In the genomic region with DNA sequence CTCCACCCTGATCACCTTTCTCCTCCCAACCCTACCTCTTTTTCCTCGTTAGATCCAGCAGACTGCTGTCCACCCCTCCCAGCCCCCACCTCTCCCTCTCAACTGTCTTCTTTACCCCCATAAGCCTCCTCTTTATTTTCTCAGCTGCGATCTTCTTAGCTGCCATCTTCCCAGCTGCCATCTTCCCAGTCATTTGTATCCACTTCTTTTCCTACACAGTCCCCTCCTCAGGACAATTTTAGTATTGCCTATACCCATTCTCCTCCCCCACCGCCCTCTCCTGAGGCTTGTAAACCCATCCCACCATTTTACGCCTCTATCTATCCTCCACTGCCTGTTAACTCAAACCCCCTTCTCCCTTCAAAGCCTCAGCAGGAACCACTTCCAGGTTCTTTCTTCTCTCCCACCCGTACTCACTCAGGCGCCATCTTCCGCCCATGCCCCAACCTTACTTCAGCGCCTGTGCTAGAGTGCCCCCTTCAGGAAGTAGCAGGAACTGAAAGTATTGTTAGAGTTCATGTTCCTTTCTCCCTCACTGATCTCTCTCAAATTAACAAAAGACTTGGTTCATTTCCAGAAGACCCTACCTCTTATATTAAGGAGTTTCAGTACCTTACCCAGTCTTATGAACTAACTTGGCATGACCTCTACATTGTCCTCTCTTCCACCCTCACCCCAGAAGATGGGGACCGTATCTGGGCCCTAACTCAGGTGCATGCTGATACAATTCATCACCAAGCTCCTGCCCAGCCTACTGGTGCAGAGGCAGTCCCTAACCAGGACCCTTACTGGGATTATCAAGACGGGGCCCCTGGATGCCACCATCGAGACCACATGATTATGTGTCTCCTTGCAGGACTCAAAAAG, we compare ENCODE assay signal across 9 cellular contexts.
DNase-seq lines count a peak whose midpoint lies in the region; ATAC-seq, FAIRE-seq and TF ChIP-seq lines count a peak whose summit lies in the region.
"Had no signal": no experiment of that assay in that cellular context is flagged by ENCODE, and none has a peak within 500 bp of the region (broad histone marks: within the 10 kb centered on the region; RNA-seq: fewer than 3 reads in every experiment).

No MANE protein-coding gene starts in this region.

- H3K79me1 ChIP-seq in H1 (ENCODE audit: low read depth, low read length): no peaks in the 10 kb centered on the region

- no peak overlapping the region for H3K4me2 ChIP-seq in H1 (ENCODE audit: insufficient read depth in 1 of 2, low read depth in 2 of 2, low read length in 2 of 2)

- TF ChIP-seq EP300 in H1 (IDR thresholded peaks at IDR 0.05; ENCODE audit: borderline replicate concordance in 1 of 2, low read depth in 2 of 2, low read length in 2 of 2): no peak

- no peak overlapping the region for H3K23ac ChIP-seq in H1 (ENCODE audit: insufficient read length)

- H3K27ac ChIP-seq in breast epithelium (no peak overlapping the region), H1 (ENCODE audit: low read depth, low read length) (no peak overlapping the region), Peyer's patch (no peak overlapping the region)
- H3K27ac ChIP-seq: pancreas had no signal

- H3K4ac ChIP-seq in H1 (replicated peaks; ENCODE audit: insufficient read length, low read depth, low read length): no peak overlapping the region

- H2BK15ac ChIP-seq in H1 (ENCODE audit: low read length): no peak overlapping the region

- H3K27me3 Mint-ChIP-seq in MCF 10A (ENCODE audit: insufficient read depth, unreplicated experiment): no peaks in the 10 kb centered on the region
- H3K27me3 Mint-ChIP-seq in stimulated activated naive CD8-positive, alpha-beta T cell treated with anti-CD3 and anti-CD28 coated beads, Interleukin-15, Interleukin-2, amounts not matched to agents 100 ng/mL and 50 ng/mL, for 24 hours: no peaks in the 10 kb centered on the region

- H3K27me3 ChIP-seq in breast epithelium (no peaks in the 10 kb centered on the region), H1 (replicated peaks in 1 of 4; ENCODE audit: control insufficient read depth in 3 of 4, extremely low read depth in 1 of 4, insufficient read depth in 3 of 4, low read length in 3 of 4) (no peaks in the 10 kb centered on the region), Peyer's patch (no peaks in the 10 kb centered on the region)
- H3K27me3 ChIP-seq: pancreas had no signal

- no peaks in the 10 kb centered on the region for H3K79me2 ChIP-seq in H1 (ENCODE audit: control insufficient read depth in 1 of 2, insufficient read depth in 2 of 2, low read length in 2 of 2)

- no peak overlapping the region for H3K56ac ChIP-seq in H1 (replicated peaks; ENCODE audit: insufficient read length, low read depth, low read length)

- H4K8ac ChIP-seq in H1 (ENCODE audit: extremely low read depth, insufficient read depth, low read length): no peak overlapping the region

- H2BK12ac ChIP-seq in H1 (ENCODE audit: low read depth, low read length): 0 out of 2 replicates have a peak overlapping the region, but pooled peaks have one; percentile 27

- 71% methylated on average over 10 of the region's 11 CpGs; no CpG with 5 or more reads in 1 of the 2 experiments for WGBS in H1 (ENCODE audit: extremely low coverage in 1 of 2, insufficient coverage in 1 of 2, insufficient read length in 1 of 2, insufficient replicate concordance in 2 of 2, low coverage in 1 of 2, low lambda C conversion rate in 2 of 2, missing lambda C conversion rate in 1 of 2), 2 experiments

- H3K9me3 ChIP-seq in breast epithelium (peaks cover 14 to 19% of the 10 kb centered on the region in 2 donors), H1 (ENCODE audit: insufficient read depth in 2 of 2, low read depth in 1 of 2, low read length in 1 of 2) (peaks cover 24 to 31% of the 10 kb centered on the region in 2 experiments), Peyer's patch (peaks cover 0 to 10% (median 0%) of the 10 kb centered on the region in 4 donors)
- H3K9me3 ChIP-seq: pancreas had no signal

- H2BK20ac ChIP-seq in H1 (ENCODE audit: low read length): no peak overlapping the region

- no peaks in the 10 kb centered on the region for H3K36me3 ChIP-seq in breast epithelium
- no peaks in the 10 kb centered on the region; a peak in 1 of 8 replicates for H3K36me3 ChIP-seq in H1 (ENCODE audit: control insufficient read depth in 2 of 4, insufficient read depth in 4 of 4, low read length in 3 of 4)
- H3K36me3 ChIP-seq in Peyer's patch: no peaks in the 10 kb centered on the region
- H3K36me3 ChIP-seq: pancreas had no signal

- TF ChIP-seq CTCF in MCF 10A (IDR thresholded peaks at IDR 0.05; ENCODE audit: unreplicated experiment) (peak; percentile 51), breast epithelium (IDR thresholded peaks at IDR 0.05) (no peak), H1 (IDR thresholded peaks at IDR 0.05; ENCODE audit: control extremely low read depth in 1 of 3, insufficient read depth in 1 of 3, low read depth in 1 of 3, low read length in 3 of 3) (peak; percentile 53 to 80 (median 67)), Peyer's patch (IDR thresholded peaks at IDR 0.05) (peak in 1 of 6 experiments; percentile 15)

- POLR2A ChIA-PET in MCF 10A (lab: Yijun Ruan, JAX): no interaction called here
- POLR2A ChIA-PET in H1 (lab: Charles Lee; ENCODE audit: partially characterized antibody): no interaction called here

- peak; percentile 81 to 84 for TF ChIP-seq RAD21 in H1 (IDR thresholded peaks at IDR 0.05 in 1 of 2, conservative IDR thresholded peaks at IDR 0.05 in 1 of 2; ENCODE audit: low read depth in 2 of 2, low read length in 2 of 2)

- no peaks in the 10 kb centered on the region for H3K36me3 Mint-ChIP-seq in MCF 10A (ENCODE audit: insufficient read depth, unreplicated experiment)
- H3K36me3 Mint-ChIP-seq in stimulated activated naive CD8-positive, alpha-beta T cell treated with anti-CD3 and anti-CD28 coated beads, Interleukin-15, Interleukin-2, amounts not matched to agents 100 ng/mL and 50 ng/mL, for 24 hours (ENCODE audit: low read depth): no peaks in the 10 kb centered on the region

- DNase-seq in MCF 10A (ENCODE audit: unreplicated experiment) (peak; percentile 62), breast epithelium (ENCODE audit: low spot score in 2 of 2) (no peak), NCI-H146 treated with DMSO at 0.1 percent for 48 hours (lab: John Stamatoyannopoulos, UW; ENCODE audit: unreplicated experiment) (peak; percentile 12), H1 (ENCODE audit: low read depth in 1 of 2, low spot score in 2 of 2) (peak; percentile 9 to 79), sciatic nerve (ENCODE audit: low spot score) (no peak), Peyer's patch (no peak), activated gamma-delta T cell (lab: John Stamatoyannopoulos, UW) (no peak)
- DNase-seq: pancreas had no signal

- H3K9ac ChIP-seq in H1 (replicated peaks in 1 of 4; ENCODE audit: extremely low read depth in 1 of 4, low read depth in 3 of 4, low read length in 3 of 4): no peak overlapping the region

- H3K23me2 ChIP-seq in H1 (ENCODE audit: low read depth, low read length): no peaks in the 10 kb centered on the region

- no peak for FAIRE-seq in H1 (lab: Jason Lieb, UNC)
- FAIRE-seq: pancreas had no signal

- H2AFZ ChIP-seq in H1 (ENCODE audit: low read length): peak overlapping the region; percentile 100

- H3K4me3 Mint-ChIP-seq in MCF 10A (ENCODE audit: unreplicated experiment): no peak overlapping the region
- H3K4me3 Mint-ChIP-seq in stimulated activated naive CD8-positive, alpha-beta T cell treated with anti-CD3 and anti-CD28 coated beads, Interleukin-15, Interleukin-2, amounts not matched to agents 100 ng/mL and 50 ng/mL, for 24 hours: no peak overlapping the region

- no peak overlapping the region for H4K5ac ChIP-seq in H1 (ENCODE audit: insufficient read length, low read depth, low read length)

- TF ChIP-seq POLR2A in breast epithelium (IDR thresholded peaks at IDR 0.05) (no peak), H1 (IDR thresholded peaks at IDR 0.05; ENCODE audit: control extremely low read depth in 1 of 2, low read depth in 2 of 2, low read length in 2 of 2) (no peak), Peyer's patch (IDR thresholded peaks at IDR 0.05) (no peak)

- H3K4me3 ChIP-seq in breast epithelium (no peak overlapping the region), H1 (ENCODE audit: extremely low read depth in 1 of 4, insufficient read depth in 2 of 4, low read depth in 3 of 4, low read length in 4 of 4) (no peak overlapping the region), Peyer's patch (no peak overlapping the region)
- H3K4me3 ChIP-seq: pancreas had no signal

- H4K20me1 ChIP-seq in H1 (replicated peaks in 1 of 2; ENCODE audit: control insufficient read depth in 1 of 2, insufficient read depth in 2 of 2, low read length in 2 of 2): no peaks in the 10 kb centered on the region

- ATAC-seq in sciatic nerve: no peak
- ATAC-seq: pancreas had no signal

- H3K4me1 Mint-ChIP-seq in MCF 10A (ENCODE audit: insufficient read depth, unreplicated experiment): peaks cover 6% of the 10 kb centered on the region
- no peaks in the 10 kb centered on the region for H3K4me1 Mint-ChIP-seq in stimulated activated naive CD8-positive, alpha-beta T cell treated with anti-CD3 and anti-CD28 coated beads, Interleukin-15, Interleukin-2, amounts not matched to agents 100 ng/mL and 50 ng/mL, for 24 hours (ENCODE audit: low read depth)

- H3K18ac ChIP-seq in H1 (ENCODE audit: extremely low read depth, low read length): no peak overlapping the region; the same call in 1 of the 2 replicates

- H3K27ac Mint-ChIP-seq in MCF 10A (ENCODE audit: low read depth, unreplicated experiment): no peak overlapping the region
- H3K27ac Mint-ChIP-seq in stimulated activated naive CD8-positive, alpha-beta T cell treated with anti-CD3 and anti-CD28 coated beads, Interleukin-15, Interleukin-2, amounts not matched to agents 100 ng/mL and 50 ng/mL, for 24 hours: peak overlapping the region; percentile 23

- no peak overlapping the region for H4K91ac ChIP-seq in H1 (replicated peaks; ENCODE audit: insufficient read length, low read length)

- no peaks in the 10 kb centered on the region for H3K4me1 ChIP-seq in breast epithelium
- no peaks in the 10 kb centered on the region for H3K4me1 ChIP-seq in H1 (replicated peaks in 1 of 4; ENCODE audit: control insufficient read depth in 3 of 4, insufficient read depth in 4 of 4, low read length in 3 of 4)
- no peaks in the 10 kb centered on the region for H3K4me1 ChIP-seq in Peyer's patch
- H3K4me1 ChIP-seq: pancreas had no signal

- H2BK5ac ChIP-seq in H1 (ENCODE audit: low read depth, low read length): no peak overlapping the region

- H2AK5ac ChIP-seq in H1 (ENCODE audit: low read depth, low read length): no peak overlapping the region

- BruUV-seq in MCF 10A (replicated peaks; lab: Mats Ljungman, UMichigan): no TSS peak

- peaks cover 7% of the 10 kb centered on the region for H3K9me3 Mint-ChIP-seq in MCF 10A (ENCODE audit: unreplicated experiment)
- H3K9me3 Mint-ChIP-seq in stimulated activated naive CD8-positive, alpha-beta T cell treated with anti-CD3 and anti-CD28 coated beads, Interleukin-15, Interleukin-2, amounts not matched to agents 100 ng/mL and 50 ng/mL, for 24 hours: peaks cover 19% of the 10 kb centered on the region

- intact Hi-C loops in MCF 10A (cut with micrococcal nuclease) (loop anchor here (1.0 kb wide), 1 partner anchor 64 kb away; no protein-coding TSS in a partner anchor), breast epithelium (cut with DNase I; ENCODE audit: low total_unique reads) (no loop called here), sciatic nerve (cut with DNase I) (no loop called here)

- H3K14ac ChIP-seq in H1 (ENCODE audit: insufficient read length): no peak overlapping the region

- CTCF ChIA-PET in MCF 10A (lab: Yijun Ruan, JAX) (interaction anchor here (0.6 kb wide), 1 partner anchor 150 kb away, joined by 3 read pairs; no protein-coding TSS in a partner anchor), H1 (lab: Charles Lee; ENCODE audit: partially characterized antibody) (interaction anchor here (0.6 to 4.4 kb wide), 15 partner anchors 9 to 1194 kb away, joined by 3 to 36 read pairs (median 3); no protein-coding TSS in a partner anchor)

- no peak overlapping the region for H2BK120ac ChIP-seq in H1 (replicated peaks; ENCODE audit: low read depth, low read length)

Comparison
In these comparisons a context has a peak if more than half of its experiments do, and no peak if none do; other contexts are left out.
1. DNase-seq: peak in MCF 10A (single experiment), NCI-H146 treated with DMSO at 0.1 percent for 48 hours (single experiment) and H1 (2 of 2); none in breast epithelium (0 of 2), sciatic nerve (single experiment), Peyer's patch (0 of 3) and activated gamma-delta T cell (single experiment).
2. CTCF ChIP-seq: peak in MCF 10A (single experiment) and H1 (3 of 3); none in breast epithelium (0 of 3).